In the genomic region with DNA sequence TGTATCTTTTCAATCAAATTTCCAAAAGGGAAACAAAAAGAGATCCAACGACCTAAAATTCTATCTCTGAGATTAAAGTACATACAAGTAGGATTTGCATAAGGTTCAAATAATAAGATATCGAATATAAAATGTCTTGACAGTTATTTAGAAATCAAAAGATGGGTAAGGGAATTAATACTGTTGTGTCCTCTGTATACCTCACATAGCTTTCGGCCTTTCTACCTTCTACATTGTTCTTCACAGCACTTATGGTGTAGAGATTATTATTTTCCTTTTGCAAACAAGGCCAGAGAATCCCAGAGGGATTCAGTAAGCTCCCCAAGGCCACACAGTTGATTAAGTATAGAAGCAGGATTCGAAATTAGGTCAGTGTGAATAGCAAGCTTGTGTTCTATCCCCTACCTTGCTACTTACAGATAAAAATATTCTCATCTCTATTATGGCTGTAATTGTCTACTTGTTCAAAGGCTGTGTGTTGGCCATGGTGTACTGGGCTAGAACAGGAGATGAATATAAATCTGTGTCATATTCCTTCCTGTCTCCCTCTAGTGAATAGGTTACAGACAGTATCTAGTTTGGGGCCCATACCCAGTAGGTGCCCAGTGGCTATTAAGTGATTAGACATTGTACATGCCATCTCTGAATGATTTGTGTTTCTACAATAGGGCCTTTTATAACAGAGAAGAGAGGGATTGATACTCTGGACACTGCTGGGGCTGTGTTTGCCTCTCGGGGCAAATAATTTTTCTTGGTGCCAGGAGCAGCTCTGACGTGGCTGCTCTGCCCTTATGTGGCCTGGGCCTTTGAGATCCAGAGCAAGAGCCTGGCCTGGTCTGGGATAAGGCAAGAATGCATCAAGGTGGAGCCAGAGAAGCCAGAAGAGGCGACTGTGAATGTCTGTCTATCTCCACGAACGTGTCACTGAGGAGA, we compare ENCODE assay signal across 12 cellular contexts.
DNase-seq lines count a peak whose midpoint lies in the region; ATAC-seq and TF ChIP-seq lines count a peak whose summit lies in the region.
"Had no signal": no experiment of that assay in that cellular context is flagged by ENCODE, and none has a peak within 500 bp of the region (broad histone marks: within the 10 kb centered on the region; RNA-seq: fewer than 3 reads in every experiment).

No MANE protein-coding gene starts in this region.

- TF ChIP-seq CTCF in astrocyte of the spinal cord (IDR thresholded peaks at IDR 0.05; ENCODE audit: low read depth, low read length) = no peak
- TF ChIP-seq CTCF in hepatocyte (IDR thresholded peaks at IDR 0.05; ENCODE audit: poor library complexity) = no peak

- in situ Hi-C loops in GM23248 (cut with MboI) (no loop called here), astrocyte of the spinal cord (cut with HindIII; ENCODE audit: low sequenced_read_pairs) (no loop called here)

- H3K4me2 ChIP-seq in GM23248 (ENCODE audit: unreplicated experiment) (peak overlapping the region; percentile 61), hepatocyte (no peak overlapping the region)

- H3K9ac ChIP-seq in GM23248 (peak overlapping the region; percentile 59), rectal smooth muscle tissue (ENCODE audit: low read length) (no peak overlapping the region)

- WGBS in GM23248 (ENCODE audit: low coverage in 1 of 2, low lambda C conversion rate in 2 of 2, missing lambda C conversion rate in 2 of 2), 2 experiments = 92 to 93% methylated on average over 9 of the region's 9 CpGs
- 89% methylated on average over 9 of the region's 9 CpGs for WGBS in hepatocyte (ENCODE audit: low lambda C conversion rate, missing lambda C conversion rate)

- H3K4me3 ChIP-seq in GM23248 = no peak overlapping the region; the same call in 1 of the 2 replicates
- H3K4me3 ChIP-seq in astrocyte of the spinal cord (ENCODE audit: low read depth, low read length) = no peak overlapping the region
- no peak overlapping the region for H3K4me3 ChIP-seq in hepatocyte
- no peak overlapping the region for H3K4me3 ChIP-seq in rectal smooth muscle tissue (ENCODE audit: low read length)

- H3K36me3 ChIP-seq in GM23248 (ENCODE audit: low read depth) (no peaks in the 10 kb centered on the region), hepatocyte (replicated peaks; ENCODE audit: insufficient read depth, low read depth) (no peaks in the 10 kb centered on the region), rectal smooth muscle tissue (ENCODE audit: control insufficient read depth, insufficient read depth, low read length) (no peaks in the 10 kb centered on the region)

- H4K20me1 ChIP-seq in GM23248 (ENCODE audit: insufficient read depth) (no peaks in the 10 kb centered on the region), hepatocyte (ENCODE audit: insufficient read depth, poor library complexity, severe bottlenecking) (no peaks in the 10 kb centered on the region)

- DNase-seq in GM23248 (no peak), astrocyte of the spinal cord (ENCODE audit: low read depth, low spot score) (peak; percentile 7), hepatocyte (ENCODE audit: low spot score) (no peak), amniotic stem cell (lab: John Stamatoyannopoulos, UW) (no peak)
- DNase-seq in stimulated activated naive CD4-positive, alpha-beta T cell (lab: John Stamatoyannopoulos, UW) = no peak
- DNase-seq: activated CD4-positive, alpha-beta T cell treated with anti-CD3 and anti-CD28 coated beads for 48 hours; activated gamma-delta T cell treated with Interleukin-2 at 50 U/mL for 16 hours; NCI-H526 had no signal

- H3F3A ChIP-seq in GM23248 (ENCODE audit: insufficient read depth) = peaks cover 29% of the 10 kb centered on the region

- H3K4me1 ChIP-seq in GM23248 (ENCODE audit: insufficient read depth) (peaks cover 32% of the 10 kb centered on the region), hepatocyte (ENCODE audit: insufficient read depth) (no peaks in the 10 kb centered on the region), rectal smooth muscle tissue (ENCODE audit: control insufficient read depth, insufficient read depth, low read length) (no peaks in the 10 kb centered on the region)

- H2AFZ ChIP-seq in GM23248 (peak overlapping the region; percentile 69), hepatocyte (no peak overlapping the region)

- H3K9me3 ChIP-seq in GM23248 (ENCODE audit: low read depth) = no peaks in the 10 kb centered on the region
- H3K9me3 ChIP-seq in hepatocyte (ENCODE audit: low read depth) = no peaks in the 10 kb centered on the region

- H3K27ac ChIP-seq in GM23248 (peak overlapping the region; percentile 90), hepatocyte (peak overlapping the region; percentile 73), rectal smooth muscle tissue (ENCODE audit: low read depth, low read length) (peak overlapping the region; percentile 24)
- H3K27ac ChIP-seq: C4-2B had no signal

- ATAC-seq in HG02852 (IDR thresholded peaks at IDR 0.05; ENCODE audit: unreplicated experiment) = no peak
- ATAC-seq in HG03135 (IDR thresholded peaks at IDR 0.05; ENCODE audit: unreplicated experiment) = no peak

- no peaks in the 10 kb centered on the region for H3K27me3 ChIP-seq in GM23248 (replicated peaks; ENCODE audit: insufficient read depth)
- no peaks in the 10 kb centered on the region for H3K27me3 ChIP-seq in hepatocyte
- H3K27me3 ChIP-seq in rectal smooth muscle tissue (ENCODE audit: control insufficient read depth, insufficient read depth, low read length) = no peaks in the 10 kb centered on the region

- H3K9me2 ChIP-seq in GM23248 (ENCODE audit: insufficient read depth) (no peaks in the 10 kb centered on the region), hepatocyte (replicated peaks; ENCODE audit: insufficient read depth) (no peaks in the 10 kb centered on the region)

- H3K79me2 ChIP-seq in GM23248 (ENCODE audit: insufficient read depth) (no peaks in the 10 kb centered on the region), hepatocyte (no peaks in the 10 kb centered on the region)

Comparison
In these comparisons a context has a peak if more than half of its experiments do, and no peak if none do; other contexts are left out.
1. H3K27ac ChIP-seq: peak in every context shown above with its lines; median percentile 90 in GM23248; 73 in hepatocyte; 24 in rectal smooth muscle tissue.